17 cellular contexts compared by ENCODE assay signal in the genomic region with DNA sequence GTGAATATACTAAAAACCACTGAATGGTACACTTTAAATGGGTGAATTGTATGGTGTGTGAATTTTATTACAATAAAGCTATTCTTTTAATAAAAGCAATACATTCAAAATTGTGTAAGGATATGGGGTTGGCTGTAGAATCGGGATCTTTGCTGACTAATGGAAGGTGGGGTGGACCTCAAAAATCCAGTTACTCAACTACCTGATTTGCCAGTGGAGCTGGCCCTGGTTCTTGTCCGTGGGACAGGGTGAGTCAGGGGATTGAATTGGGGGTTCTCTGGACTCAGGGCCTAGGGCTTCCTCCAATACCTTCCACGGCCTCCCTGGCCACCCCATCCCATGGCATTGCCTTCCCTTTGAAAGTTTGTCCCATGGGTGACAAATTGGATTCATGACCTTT. TPM values are rescaled to one million over a fixed set of nuclear protein-coding genes. Genes with fewer than 3 reads are reported as not detected.
DNase-seq lines count a peak whose midpoint lies in the region; ATAC-seq lines count a peak whose summit lies in the region.
"Had no signal": no experiment of that assay in that cellular context is flagged by ENCODE, and none has a peak within 500 bp of the region (broad histone marks: within the 10 kb centered on the region; RNA-seq: fewer than 3 reads in every experiment).

No MANE protein-coding gene starts in this region.

- ATAC-seq in esophagus mucosa (peak; percentile 91), GM19351 (IDR thresholded peaks at IDR 0.05; ENCODE audit: unreplicated experiment) (no peak), HG03139 (IDR thresholded peaks at IDR 0.05; ENCODE audit: unreplicated experiment) (no peak)
- ATAC-seq: GM23338 had no signal

- H3K27ac ChIP-seq in neuronal stem cell (replicated peaks; ENCODE audit: low read length), result no peak overlapping the region
- H3K27ac ChIP-seq: BLaER1 treated with 17β-estradiol and CSF1 and Interleukin-3, amounts not matched to agents 10 nM and 100 nM; HL-60 had no signal

- H2AK5ac ChIP-seq in neuronal stem cell (ENCODE audit: low read depth, low read length), result no peak overlapping the region

- H2BK5ac ChIP-seq in neuronal stem cell (ENCODE audit: low read length), result no peak overlapping the region

- no peak overlapping the region for H2BK15ac ChIP-seq in neuronal stem cell (ENCODE audit: low read length)

- no peak overlapping the region for H2AFZ ChIP-seq in neuronal stem cell (ENCODE audit: low read length)
- H2AFZ ChIP-seq: GM23338 had no signal

- no peak overlapping the region for H3K4ac ChIP-seq in neuronal stem cell (ENCODE audit: low read length)

- no peak overlapping the region for H4K8ac ChIP-seq in neuronal stem cell (ENCODE audit: low read depth, low read length)

- no peak overlapping the region for H4K91ac ChIP-seq in neuronal stem cell (ENCODE audit: low read depth, low read length, poor library complexity)

- H3K4me3 ChIP-seq in H7 (ENCODE audit: insufficient read depth, low read depth, low read length), result no peak overlapping the region
- no peak overlapping the region for H3K4me3 ChIP-seq in neuronal stem cell (ENCODE audit: low read length in 2 of 2)
- H3K4me3 ChIP-seq: BLaER1 treated with 17β-estradiol and CSF1 and Interleukin-3, amounts not matched to agents 10 nM and 100 nM; GM23338 had no signal

- peak overlapping the region; percentile 13 for H3K18ac ChIP-seq in neuronal stem cell (ENCODE audit: low read length)

- WGBS in neuronal stem cell (ENCODE audit: extremely low coverage in 2 of 2, insufficient read length in 2 of 2, insufficient replicate concordance in 1 of 2), 2 donors, result no CpG with 5 or more reads among the region's 3 CpGs

- no peaks in the 10 kb centered on the region for H3K4me1 ChIP-seq in neuronal stem cell (ENCODE audit: control insufficient read depth in 2 of 2, insufficient read depth in 1 of 2, low read depth in 1 of 2, low read length in 2 of 2)
- H3K4me1 ChIP-seq: BLaER1 treated with 17β-estradiol and CSF1 and Interleukin-3, amounts not matched to agents 10 nM and 100 nM had no signal

- no peak overlapping the region for H3K4me2 ChIP-seq in neuronal stem cell (ENCODE audit: insufficient read depth, low read length, poor library complexity, severe bottlenecking)
- H3K4me2 ChIP-seq: BLaER1 treated with 17β-estradiol and CSF1 and Interleukin-3, amounts not matched to agents 10 nM and 100 nM; GM23338 had no signal

- no peak overlapping the region for H3K23ac ChIP-seq in neuronal stem cell (ENCODE audit: low read depth, low read length, poor library complexity)

- H3K14ac ChIP-seq in neuronal stem cell (ENCODE audit: low read length), result no peak overlapping the region

- H2BK12ac ChIP-seq in neuronal stem cell (ENCODE audit: low read length), result no peak overlapping the region

- H3K27me3 ChIP-seq in H7 (ENCODE audit: control insufficient read depth, insufficient read depth, low read length) (no peaks in the 10 kb centered on the region), neuronal stem cell (ENCODE audit: control insufficient read depth in 3 of 3, insufficient read depth in 3 of 3, low read depth in 1 of 3, low read length in 3 of 3) (no peaks in the 10 kb centered on the region)
- H3K27me3 ChIP-seq: BLaER1 treated with 17β-estradiol and CSF1 and Interleukin-3, amounts not matched to agents 10 nM and 100 nM had no signal

- peaks cover 3 to 28% of the 10 kb centered on the region in 2 donors for H3K9me3 ChIP-seq in neuronal stem cell (replicated peaks in 1 of 2; ENCODE audit: control insufficient read depth in 2 of 2, insufficient read depth in 1 of 2, low read depth in 1 of 2, low read length in 2 of 2)

- no peaks in the 10 kb centered on the region for H3K79me1 ChIP-seq in neuronal stem cell (ENCODE audit: low read depth, low read length)

- H3K36me3 ChIP-seq in H7 (replicated peaks; ENCODE audit: control insufficient read depth, insufficient read depth, low read length) (no peaks in the 10 kb centered on the region), neuronal stem cell (replicated peaks in 1 of 2; ENCODE audit: control insufficient read depth in 2 of 2, insufficient read depth in 2 of 2, low read length in 2 of 2) (peaks cover 10 to 31% of the 10 kb centered on the region in 2 donors)

- no peak overlapping the region for H2BK120ac ChIP-seq in neuronal stem cell (ENCODE audit: low read depth, low read length)

- DNase-seq in H7 (peak; percentile 15), amniotic epithelial cell (ENCODE audit: low read depth) (peak; percentile 13), neuronal stem cell (ENCODE audit: low spot score) (no peak), ecto neural progenitor cell (ENCODE audit: low spot score) (no peak)
- DNase-seq: ACHN; Calu3; CD4-positive, CD25-positive, alpha-beta regulatory T cell; DMS 273 treated with DMSO at 0.1 percent for 48 hours; HCEC 1CT; HFFc6; KBM-7 had no signal

- no peak overlapping the region for H3K9ac ChIP-seq in neuronal stem cell (ENCODE audit: low read depth, low read length, poor library complexity)
- H3K9ac ChIP-seq: BLaER1 treated with 17β-estradiol and CSF1 and Interleukin-3, amounts not matched to agents 10 nM and 100 nM had no signal

RNA-seq across cellular contexts. Expression of gene RABGEF1, which starts 13.5 kb away (rescaled TPM):
- total RNA-seq in H7 (2014; rRNA removed; shearing (Covaris generic)), result 16.6 and 21.7 TPM in 2 replicates
- 26.9 TPM for total RNA-seq in esophagus mucosa
- 10.4 TPM for polyA plus RNA-seq in neuronal stem cell (2013, experiment 1 of 2)
- polyA plus RNA-seq in neuronal stem cell (2013, experiment 2 of 2), result 9.9 TPM

Comparison
In these comparisons a context has a peak if more than half of its experiments do, and no peak if none do; other contexts are left out.
1. DNase-seq: peak in H7 (single experiment) and amniotic epithelial cell (single experiment); none in neuronal stem cell (single experiment) and ecto neural progenitor cell (single experiment).